ENCODE assay signal across 1 cellular context in genomic region chr6:33700391-33701050, GRCh38.
TF ChIP-seq lines count a peak whose summit lies in the region.

No MANE protein-coding gene starts in this region.

TF ChIP-seq in WTC11, 78 proteins besides CTCF, POLR2A, EP300 and RAD21 (continued from another document):
- TF ChIP-seq PRDM15 (CRISPR knock-in tag; IDR thresholded peaks at IDR 0.05) (no peak), ZNF232 (CRISPR knock-in tag; IDR thresholded peaks at IDR 0.05) (no peak), FOXP1 (CRISPR knock-in tag; IDR thresholded peaks at IDR 0.05; ENCODE audit: borderline replicate concordance) (no peak), ZNF423 (CRISPR knock-in tag; IDR thresholded peaks at IDR 0.05) (no peak), MLX (CRISPR knock-in tag; IDR thresholded peaks at IDR 0.05) (no peak), STAT6 (CRISPR knock-in tag; conservative IDR thresholded peaks at IDR 0.05; ENCODE audit: low read depth) (no peak), ETV6 (CRISPR knock-in tag; IDR thresholded peaks at IDR 0.05) (no peak), AFF4 (CRISPR knock-in tag; IDR thresholded peaks at IDR 0.05; ENCODE audit: borderline replicate concordance) (no peak)
- TF ChIP-seq, protein P1, sequence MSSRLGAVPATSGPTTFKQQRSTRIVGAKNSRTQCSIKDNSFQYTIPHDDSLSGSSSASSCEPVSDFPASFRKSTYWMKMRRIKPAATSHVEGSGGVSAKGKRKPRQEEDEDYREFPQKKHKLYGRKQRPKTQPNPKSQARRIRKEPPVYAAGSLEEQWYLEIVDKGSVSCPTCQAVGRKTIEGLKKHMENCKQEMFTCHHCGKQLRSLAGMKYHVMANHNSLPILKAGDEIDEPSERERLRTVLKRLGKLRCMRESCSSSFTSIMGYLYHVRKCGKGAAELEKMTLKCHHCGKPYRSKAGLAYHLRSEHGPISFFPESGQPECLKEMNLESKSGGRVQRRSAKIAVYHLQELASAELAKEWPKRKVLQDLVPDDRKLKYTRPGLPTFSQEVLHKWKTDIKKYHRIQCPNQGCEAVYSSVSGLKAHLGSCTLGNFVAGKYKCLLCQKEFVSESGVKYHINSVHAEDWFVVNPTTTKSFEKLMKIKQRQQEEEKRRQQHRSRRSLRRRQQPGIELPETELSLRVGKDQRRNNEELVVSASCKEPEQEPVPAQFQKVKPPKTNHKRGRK (CRISPR knock-in tag; IDR thresholded peaks at IDR 0.05; ENCODE audit: borderline replicate concordance): no peak
TF ChIP-seq in WTC11: peak in this region for 0.
